Comparison of ENCODE assay signal across 22 cellular contexts in genomic region chr2:48569433-48569832, GRCh38. TPM values are rescaled to one million over a fixed set of nuclear protein-coding genes. Genes with fewer than 3 reads are reported as not detected.
"Had no signal": no experiment of that assay in that cellular context is flagged by ENCODE, and none has a peak within 500 bp of the region (broad histone marks: within the 10 kb centered on the region; RNA-seq: fewer than 3 reads in every experiment).

No MANE protein-coding gene starts in this region.

- H3K9me3 ChIP-seq: esophagus squamous epithelium, transverse colon, vagina had no signal

- H3K9me3 Mint-ChIP-seq: activated naive CD4-positive, alpha-beta T cell treated with anti-CD3 and anti-CD28 coated beads, Interleukin-2, amount 50 U/mL, for 72 hours; dendritic cell treated with granulocyte-macrophage colony-stimulating factor and Interleukin-4, amounts not matched to agents 40 ng/mL and 50 ng/mL, for 4 days had no signal

- FAIRE-seq: kidney had no signal

- DNase-seq: activated CD4-positive, alpha-beta T cell treated with anti-CD3 and anti-CD28 coated beads for 1 hour; activated effector memory CD4-positive, alpha-beta T cell treated with anti-CD3 and anti-CD28 coated beads, Interleukin-2, amount 50 U/mL, for 16 hours; activated T-cell treated with anti-CD3 and anti-CD28 coated beads, Interleukin-2, amount 50 U/mL, for 72 hours; anterior cingulate cortex; brain microvascular endothelial cell; effector memory CD4-positive, alpha-beta T cell; esophagus squamous epithelium; foreskin melanocyte; kidney; mammary epithelial cell; stimulated activated CD4-positive, alpha-beta T cell treated with anti-CD3 and anti-CD28 coated beads, Interleukin-1b, Interleukin-23, amount 100 ng/mL, for 48 hours; stimulated activated CD8-positive, alpha-beta memory T cell treated with anti-CD3 and anti-CD28 coated beads, Interleukin-4, amount 100 ng/mL, for 48 hours; stimulated activated naive CD4-positive, alpha-beta T cell; T-helper 2 cell; transverse colon; WERI-Rb-1 had no signal

- H3K27me3 Mint-ChIP-seq: dendritic cell treated with granulocyte-macrophage colony-stimulating factor and Interleukin-4, amounts not matched to agents 40 ng/mL and 50 ng/mL, for 4 days had no signal

- H3K27me3 ChIP-seq: brain microvascular endothelial cell, esophagus squamous epithelium, transverse colon, vagina had no signal

- H3K4me3 ChIP-seq: transverse colon, vagina had no signal

- H3K36me3 ChIP-seq: brain microvascular endothelial cell, esophagus squamous epithelium, transverse colon, WERI-Rb-1 had no signal

- ATAC-seq: activated T-cell treated with anti-CD3 and anti-CD28 coated beads, Interleukin-2, amount 50 U/mL, for 72 hours; left lobe of liver had no signal

- H3K4me3 Mint-ChIP-seq: dendritic cell treated with granulocyte-macrophage colony-stimulating factor and Interleukin-4, amounts not matched to agents 40 ng/mL and 50 ng/mL, for 4 days; neural crest cell had no signal

- H3K27ac Mint-ChIP-seq: activated naive CD4-positive, alpha-beta T cell treated with anti-CD3 and anti-CD28 coated beads, Interleukin-2, amount 50 U/mL, for 72 hours; activated T-cell treated with anti-CD3 and anti-CD28 coated beads, Interleukin-2, amount 50 U/mL, for 72 hours; dendritic cell treated with granulocyte-macrophage colony-stimulating factor and Interleukin-4, amounts not matched to agents 40 ng/mL and 50 ng/mL, for 4 days had no signal

- H3K27ac ChIP-seq: brain microvascular endothelial cell, vagina, WERI-Rb-1 had no signal

RNA-seq across cellular contexts. Expression of gene GTF2A1L, which starts 48.2 kb away (rescaled TPM):
- total RNA-seq: activated CD8-positive, alpha-beta memory T cell treated with anti-CD3 and anti-CD28 coated beads for 36 hours; activated naive CD4-positive, alpha-beta T cell treated with anti-CD3 and anti-CD28 coated beads, Interleukin-2, amount 50 U/mL, for 72 hours; activated T-cell treated with anti-CD3 and anti-CD28 coated beads, Interleukin-2, amount 50 U/mL, for 72 hours; left lobe of liver; mammary epithelial cell; neural crest cell had no signal
- polyA plus RNA-seq: mammary epithelial cell had no signal
